ENCODE assay signal across 16 cellular contexts in genomic region chrX:24839331-24839730, GRCh38.
"Had no signal": no experiment of that assay in that cellular context is flagged by ENCODE, and none has a peak within 500 bp of the region (broad histone marks: within the 10 kb centered on the region; RNA-seq: fewer than 3 reads in every experiment).

No MANE protein-coding gene starts in this region.

- H3K27me3 ChIP-seq: brain microvascular endothelial cell had no signal

- H3K36me3 ChIP-seq: brain microvascular endothelial cell had no signal

- H3K4me3 ChIP-seq: PC-9 had no signal

- H3K27ac ChIP-seq: brain microvascular endothelial cell, KMS-11, PC-9, VCaP had no signal

- H3K4me2 ChIP-seq: KMS-11, PC-9 had no signal

- ATAC-seq: activated CD4-positive, alpha-beta T cell treated with anti-CD3 and anti-CD28 coated beads for 36 hours; activated T-helper 17 cell treated with anti-CD3 and anti-CD28 coated beads, Interleukin-2, amount 50 U/mL, for 72 hours; T-cell had no signal

- H3K9ac ChIP-seq: KMS-11 had no signal

- DNase-seq: activated CD4-positive, alpha-beta memory T cell treated with anti-CD3 and anti-CD28 coated beads, Interleukin-2, amount 10 ng/mL, durations not matched to agents 7 days and 5 days; activated CD4-positive, alpha-beta T cell treated with anti-CD3 and anti-CD28 coated beads for 36 hours; activated CD4-positive, alpha-beta T cell treated with anti-CD3 and anti-CD28 coated beads, Interleukin-2, amount 50 U/mL, for 1 hour; activated gamma-delta T cell; activated T-cell treated with anti-CD3 and anti-CD28 coated beads for 4 hours; activated T-cell treated with anti-CD3 and anti-CD28 coated beads, Interleukin-2, amount 50 U/mL, for 48 hours; NCI-H1092; NCI-H1930; SHP77 treated with DMSO at 0.1 percent for 48 hours; T1000 had no signal

- H2AFZ ChIP-seq: PC-9 had no signal
